Comparison of ENCODE assay signal across 16 cellular contexts in the genomic region with DNA sequence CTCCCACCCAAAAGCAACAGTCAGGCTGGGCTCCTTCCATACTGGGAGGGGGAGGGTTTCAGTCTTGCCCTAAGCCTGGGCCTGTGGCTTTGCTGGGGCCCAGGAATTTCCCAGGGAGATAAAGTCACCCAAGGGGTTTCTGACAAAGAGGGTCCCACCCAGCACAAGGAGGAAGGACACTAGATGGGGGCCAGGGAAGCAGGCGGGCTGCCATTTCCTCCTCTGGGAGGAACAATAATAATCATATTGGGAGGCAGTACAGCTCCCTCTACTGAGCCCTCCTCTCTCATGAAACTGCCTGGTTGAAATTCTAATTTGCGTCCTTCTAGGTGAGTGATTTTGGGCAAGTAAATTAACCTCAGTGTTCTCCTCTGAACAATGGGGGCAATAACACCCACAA. TPM values are rescaled to one million over a fixed set of nuclear protein-coding genes. Genes with fewer than 3 reads are reported as not detected.
DNase-seq lines count a peak whose midpoint lies in the region; ATAC-seq and TF ChIP-seq lines count a peak whose summit lies in the region.
"Had no signal": no experiment of that assay in that cellular context is flagged by ENCODE, and none has a peak within 500 bp of the region (broad histone marks: within the 10 kb centered on the region; RNA-seq: fewer than 3 reads in every experiment).

No MANE protein-coding gene starts in this region.

- CTCF ChIA-PET in activated CD8-positive, alpha-beta T cell treated with anti-CD3 and anti-CD28 coated beads for 36 hours (lab: Charles Lee), result interaction anchor here (1.4 kb wide), 1 partner anchor 9 kb away, joined by 4 read pairs; the partner anchor contains the start of gene SLC8B1
- CTCF ChIA-PET in activated CD8-positive, alpha-beta T cell treated with anti-CD3 and anti-CD28 coated beads, Interleukin-2, amount 10 ng/mL, durations not matched to agents 7 days and 5 days (lab: Charles Lee), result interaction anchor here (1.4 kb wide), 1 partner anchor 153 kb away, joined by 3 read pairs; no protein-coding TSS in a partner anchor

- intact Hi-C loops in activated CD8-positive, alpha-beta T cell treated with anti-CD3 and anti-CD28 coated beads for 36 hours (cut with micrococcal nuclease), result no loop called here

- H3K4me1 ChIP-seq in mesenchymal stem cell (ENCODE audit: control insufficient read depth, insufficient read depth, low read depth, low read length), result peaks cover 5% of the 10 kb centered on the region
- H3K4me1 ChIP-seq in upper lobe of left lung, result peaks cover 9 to 24% (median 10%) of the 10 kb centered on the region in 4 donors
- H3K4me1 ChIP-seq: colonic mucosa had no signal

- H3K79me1 ChIP-seq in mesenchymal stem cell (replicated peaks; ENCODE audit: low read length, poor library complexity, severe bottlenecking), result peaks cover 5% of the 10 kb centered on the region

- no peak for ATAC-seq in activated CD8-positive, alpha-beta T cell treated with anti-CD3 and anti-CD28 coated beads for 36 hours
- no peak for ATAC-seq in activated CD8-positive, alpha-beta T cell treated with anti-CD3 and anti-CD28 coated beads, Interleukin-2, amount 10 ng/mL, durations not matched to agents 7 days and 5 days
- no peak for ATAC-seq in upper lobe of left lung (ENCODE audit: low FRiP score in 2 of 2)

- no peak overlapping the region for H2BK12ac ChIP-seq in mesenchymal stem cell (ENCODE audit: low read length in 2 of 2)

- TF ChIP-seq CTCF in activated CD8-positive, alpha-beta T cell treated with anti-CD3 and anti-CD28 coated beads for 36 hours (IDR thresholded peaks at IDR 0.05), result no peak
- TF ChIP-seq CTCF in choroid plexus epithelial cell (conservative IDR thresholded peaks at IDR 0.05; ENCODE audit: low read depth, low read length) (peak; percentile 45), upper lobe of left lung (IDR thresholded peaks at IDR 0.05) (no peak)

- peaks cover 8 to 22% of the 10 kb centered on the region in 2 experiments for H3K36me3 ChIP-seq in mesenchymal stem cell (ENCODE audit: control insufficient read depth in 1 of 2, insufficient read depth in 2 of 2, low read depth in 1 of 2, low read length in 2 of 2)
- peaks cover 0 to 28% (median 11%) of the 10 kb centered on the region in 4 donors for H3K36me3 ChIP-seq in upper lobe of left lung
- H3K36me3 ChIP-seq: colonic mucosa had no signal

- H3K4me3 ChIP-seq in choroid plexus epithelial cell (ENCODE audit: low read depth, low read length) (no peak overlapping the region), mesenchymal stem cell (ENCODE audit: insufficient read depth in 1 of 2, low read depth in 1 of 2, low read length in 2 of 2) (no peak overlapping the region), upper lobe of left lung (no peak overlapping the region)
- H3K4me3 ChIP-seq: colonic mucosa, skin epidermis, testis had no signal

- H3K14ac ChIP-seq in mesenchymal stem cell (ENCODE audit: low read length in 2 of 2), result no peak overlapping the region

- no peak overlapping the region for H3K18ac ChIP-seq in mesenchymal stem cell (ENCODE audit: low read depth in 1 of 2, low read length in 2 of 2)

- peak overlapping the region; percentile 31 for H2AK5ac ChIP-seq in mesenchymal stem cell (ENCODE audit: low read length, severe bottlenecking)

- no peak for DNase-seq in activated CD8-positive, alpha-beta T cell treated with anti-CD3 and anti-CD28 coated beads for 36 hours
- no peak for DNase-seq in activated CD8-positive, alpha-beta T cell treated with anti-CD3 and anti-CD28 coated beads, Interleukin-2, amount 10 ng/mL, durations not matched to agents 7 days and 5 days
- DNase-seq in choroid plexus epithelial cell (ENCODE audit: low read depth) (no peak), mesenchymal stem cell (no peak), upper lobe of left lung (no peak), T-helper 9 cell (no peak), NCI-H2107 (lab: John Stamatoyannopoulos, UW) (no peak), NK-92 (lab: John Stamatoyannopoulos, UW; ENCODE audit: unreplicated experiment) (no peak)
- DNase-seq: activated CD4-positive, alpha-beta memory T cell treated with anti-CD3 and anti-CD28 coated beads, Interleukin-2, amount 10 ng/mL, durations not matched to agents 7 days and 5 days; activated naive CD4-positive, alpha-beta T cell treated with anti-CD3 and anti-CD28 coated beads for 36 hours; colonic mucosa; foreskin melanocyte; NCI-H1417; NCI-H526 treated with DMSO at 0.1 percent for 48 hours; testis had no signal

- peaks cover 33% of the 10 kb centered on the region for H3K4me1 Mint-ChIP-seq in activated CD8-positive, alpha-beta T cell treated with anti-CD3 and anti-CD28 coated beads for 36 hours (ENCODE audit: low read depth)
- H3K4me1 Mint-ChIP-seq in activated CD8-positive, alpha-beta T cell treated with anti-CD3 and anti-CD28 coated beads, Interleukin-2, amount 10 ng/mL, durations not matched to agents 7 days and 5 days (ENCODE audit: low read depth), result peaks cover 13% of the 10 kb centered on the region

- TF ChIP-seq POLR2A in upper lobe of left lung (IDR thresholded peaks at IDR 0.05), result no peak

- peaks cover 37% of the 10 kb centered on the region for H3K36me3 Mint-ChIP-seq in activated CD8-positive, alpha-beta T cell treated with anti-CD3 and anti-CD28 coated beads for 36 hours (ENCODE audit: low read depth)
- peaks cover 42% of the 10 kb centered on the region for H3K36me3 Mint-ChIP-seq in activated CD8-positive, alpha-beta T cell treated with anti-CD3 and anti-CD28 coated beads, Interleukin-2, amount 10 ng/mL, durations not matched to agents 7 days and 5 days (ENCODE audit: low read depth)

- H3K4me3 Mint-ChIP-seq in activated CD8-positive, alpha-beta T cell treated with anti-CD3 and anti-CD28 coated beads for 36 hours, result no peak overlapping the region
- H3K4me3 Mint-ChIP-seq in activated CD8-positive, alpha-beta T cell treated with anti-CD3 and anti-CD28 coated beads, Interleukin-2, amount 10 ng/mL, durations not matched to agents 7 days and 5 days, result no peak overlapping the region
- H3K4me3 Mint-ChIP-seq: activated CD4-positive, alpha-beta memory T cell treated with anti-CD3 and anti-CD28 coated beads, Interleukin-2, amount 10 ng/mL, durations not matched to agents 7 days and 5 days; activated naive CD4-positive, alpha-beta T cell treated with anti-CD3 and anti-CD28 coated beads for 36 hours had no signal

- H3K27me3 Mint-ChIP-seq in activated CD8-positive, alpha-beta T cell treated with anti-CD3 and anti-CD28 coated beads for 36 hours, result no peaks in the 10 kb centered on the region
- no peaks in the 10 kb centered on the region for H3K27me3 Mint-ChIP-seq in activated CD8-positive, alpha-beta T cell treated with anti-CD3 and anti-CD28 coated beads, Interleukin-2, amount 10 ng/mL, durations not matched to agents 7 days and 5 days (ENCODE audit: low read depth)
- H3K27me3 Mint-ChIP-seq: activated CD4-positive, alpha-beta memory T cell treated with anti-CD3 and anti-CD28 coated beads, Interleukin-2, amount 10 ng/mL, durations not matched to agents 7 days and 5 days had no signal

- H3K9me3 Mint-ChIP-seq in activated CD8-positive, alpha-beta T cell treated with anti-CD3 and anti-CD28 coated beads for 36 hours, result peaks cover 4% of the 10 kb centered on the region
- H3K9me3 Mint-ChIP-seq in activated CD8-positive, alpha-beta T cell treated with anti-CD3 and anti-CD28 coated beads, Interleukin-2, amount 10 ng/mL, durations not matched to agents 7 days and 5 days (ENCODE audit: insufficient read depth), result no peaks in the 10 kb centered on the region
- H3K9me3 Mint-ChIP-seq: activated naive CD4-positive, alpha-beta T cell treated with anti-CD3 and anti-CD28 coated beads for 36 hours had no signal

- H3K9me3 ChIP-seq in mesenchymal stem cell (ENCODE audit: control insufficient read depth, low read length), result no peaks in the 10 kb centered on the region
- H3K9me3 ChIP-seq in upper lobe of left lung, result no peaks in the 10 kb centered on the region
- H3K9me3 ChIP-seq: colonic mucosa, testis had no signal

- peak overlapping the region; percentile 18 for H3K27ac Mint-ChIP-seq in activated CD8-positive, alpha-beta T cell treated with anti-CD3 and anti-CD28 coated beads for 36 hours
- H3K27ac Mint-ChIP-seq in activated CD8-positive, alpha-beta T cell treated with anti-CD3 and anti-CD28 coated beads, Interleukin-2, amount 10 ng/mL, durations not matched to agents 7 days and 5 days, result no peak overlapping the region
- H3K27ac Mint-ChIP-seq: activated CD4-positive, alpha-beta memory T cell treated with anti-CD3 and anti-CD28 coated beads, Interleukin-2, amount 10 ng/mL, durations not matched to agents 7 days and 5 days had no signal

- no peak overlapping the region for H3K4me2 ChIP-seq in mesenchymal stem cell (ENCODE audit: low read length, poor library complexity, severe bottlenecking)

- H4K8ac ChIP-seq in mesenchymal stem cell (ENCODE audit: low read length), result no peak overlapping the region

- 100% methylated on average over 1 of the region's 2 CpGs for WGBS in mesenchymal stem cell
- 61 to 62% methylated on average over 2 of the region's 2 CpGs for WGBS in upper lobe of left lung, 2 donors

- H3K4ac ChIP-seq in mesenchymal stem cell (ENCODE audit: low read depth in 1 of 2, low read length in 2 of 2), result no peak overlapping the region

- H2AFZ ChIP-seq in mesenchymal stem cell (ENCODE audit: low read depth, low read length), result no peak overlapping the region

- H2BK15ac ChIP-seq in mesenchymal stem cell (ENCODE audit: low read depth, poor library complexity, severe bottlenecking), result no peak overlapping the region

- H3K27ac ChIP-seq in mesenchymal stem cell (ENCODE audit: low read length, poor library complexity, severe bottlenecking) (no peak overlapping the region), upper lobe of left lung (peak overlapping the region in 3 of 4 donors; percentile 18 to 28 (median 27))

- no peak overlapping the region for H3K23ac ChIP-seq in mesenchymal stem cell (ENCODE audit: low read length in 2 of 2)

- TF ChIP-seq EP300 in upper lobe of left lung (IDR thresholded peaks at IDR 0.05), result no peak

- POLR2A ChIA-PET in activated CD8-positive, alpha-beta T cell treated with anti-CD3 and anti-CD28 coated beads for 36 hours (lab: Charles Lee), result interaction anchor here (1.0 kb wide), 1 partner anchor 419 kb away, joined by 3 read pairs; no protein-coding TSS in a partner anchor
- POLR2A ChIA-PET in activated CD8-positive, alpha-beta T cell treated with anti-CD3 and anti-CD28 coated beads, Interleukin-2, amount 10 ng/mL, durations not matched to agents 7 days and 5 days (lab: Charles Lee), result no interaction called here

- no peak overlapping the region for H2BK5ac ChIP-seq in mesenchymal stem cell (ENCODE audit: low read depth, low read length, poor library complexity, severe bottlenecking)

- H3K27me3 ChIP-seq in mesenchymal stem cell (ENCODE audit: control insufficient read depth in 1 of 2, insufficient read depth in 1 of 2, low read length in 2 of 2), result no peaks in the 10 kb centered on the region
- no peaks in the 10 kb centered on the region for H3K27me3 ChIP-seq in upper lobe of left lung
- H3K27me3 ChIP-seq: colonic mucosa, testis had no signal

- H4K91ac ChIP-seq in mesenchymal stem cell (ENCODE audit: low read length), result no peak overlapping the region

- H2BK120ac ChIP-seq in mesenchymal stem cell (ENCODE audit: low read depth, low read length), result no peak overlapping the region

- H3K9ac ChIP-seq in mesenchymal stem cell (ENCODE audit: low read length), result peak overlapping the region; percentile 69

RNA-seq across cellular contexts. Expression of gene SLC8B1, which starts 7.9 kb away (rescaled TPM):
- 10 to 100 TPM; 13.4 to 18.9 TPM for total RNA-seq in activated CD8-positive, alpha-beta T cell treated with anti-CD3 and anti-CD28 coated beads for 36 hours
- total RNA-seq in activated CD8-positive, alpha-beta T cell treated with anti-CD3 and anti-CD28 coated beads, Interleukin-2, amount 10 ng/mL, durations not matched to agents 7 days and 5 days, result 10 to 100 TPM; 23.8 to 24.7 TPM
- 9.5 TPM for polyA plus RNA-seq in mesenchymal stem cell (2013, experiment 1 of 2)
- polyA plus RNA-seq in mesenchymal stem cell (2013, experiment 2 of 2), result 9.8 TPM
- 100 to 1,000 TPM in 1 of 6 donors, 10 to 100 TPM in 5; 35.9 to 189 (median 44.5) TPM for total RNA-seq in upper lobe of left lung

RNA-seq across cellular contexts. Expression of gene PLBD2, which starts 31.4 kb away (rescaled TPM):
- total RNA-seq in activated CD8-positive, alpha-beta T cell treated with anti-CD3 and anti-CD28 coated beads for 36 hours, result 10 to 100 TPM; 13.5 to 13.9 TPM
- 10 to 100 TPM; 11.1 to 12.0 TPM for total RNA-seq in activated CD8-positive, alpha-beta T cell treated with anti-CD3 and anti-CD28 coated beads, Interleukin-2, amount 10 ng/mL, durations not matched to agents 7 days and 5 days
- 165 TPM for polyA plus RNA-seq in mesenchymal stem cell (2013, experiment 1 of 2)
- 149 TPM for polyA plus RNA-seq in mesenchymal stem cell (2013, experiment 2 of 2)
- 10 to 100 TPM; 19.5 to 60.0 (median 46.4) TPM for total RNA-seq in upper lobe of left lung
